1 cellular context compared by ENCODE assay signal in the genomic region with DNA sequence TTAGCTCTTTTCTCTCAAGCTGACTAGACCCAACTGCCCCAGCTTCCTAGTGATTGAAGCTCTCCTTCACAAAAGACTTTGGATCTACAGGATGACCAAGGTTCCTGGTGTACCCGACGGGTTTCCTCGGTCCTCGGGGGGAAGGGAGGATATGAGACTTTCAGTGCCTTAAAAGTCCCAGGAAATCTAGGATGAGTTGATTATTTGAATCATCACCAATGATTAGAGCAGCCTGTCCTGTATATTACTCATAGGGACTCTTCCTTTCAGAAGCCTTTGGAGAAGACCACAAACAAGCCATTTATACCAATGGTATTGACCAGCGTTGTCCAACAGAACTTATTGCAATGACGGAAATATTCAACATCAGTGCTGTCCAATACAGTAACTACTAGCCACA.
TF ChIP-seq lines count a peak whose summit lies in the region.

No MANE protein-coding gene starts in this region.

TF ChIP-seq in IMR-90, 13 proteins besides CTCF, POLR2A, EP300 and RAD21:
- no peak for TF ChIP-seq RFX5 (IDR thresholded peaks at IDR 0.05; ENCODE audit: low read depth, low read length)
- no peak for TF ChIP-seq BHLHE40 (IDR thresholded peaks at IDR 0.05; ENCODE audit: low read depth, low read length)
- no peak for TF ChIP-seq MXI1 (IDR thresholded peaks at IDR 0.05; ENCODE audit: borderline replicate concordance, low read depth, low read length)
- TF ChIP-seq RCOR1 (IDR thresholded peaks at IDR 0.05; ENCODE audit: insufficient replicate concordance, low read length), result no peak
- TF ChIP-seq, protein P1, sequence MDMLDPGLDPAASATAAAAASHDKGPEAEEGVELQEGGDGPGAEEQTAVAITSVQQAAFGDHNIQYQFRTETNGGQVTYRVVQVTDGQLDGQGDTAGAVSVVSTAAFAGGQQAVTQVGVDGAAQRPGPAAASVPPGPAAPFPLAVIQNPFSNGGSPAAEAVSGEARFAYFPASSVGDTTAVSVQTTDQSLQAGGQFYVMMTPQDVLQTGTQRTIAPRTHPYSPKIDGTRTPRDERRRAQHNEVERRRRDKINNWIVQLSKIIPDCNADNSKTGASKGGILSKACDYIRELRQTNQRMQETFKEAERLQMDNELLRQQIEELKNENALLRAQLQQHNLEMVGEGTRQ (IDR thresholded peaks at IDR 0.05; ENCODE audit: low read depth, low read length), result no peak
- TF ChIP-seq NFE2L2 (IDR thresholded peaks at IDR 0.05; ENCODE audit: low read depth, low read length), result no peak
- TF ChIP-seq MAZ (IDR thresholded peaks at IDR 0.05; ENCODE audit: borderline replicate concordance, low read depth, low read length), result no peak
- TF ChIP-seq SMC3 (IDR thresholded peaks at IDR 0.05; ENCODE audit: low read depth, low read length), result no peak
- no peak for TF ChIP-seq CEBPB (IDR thresholded peaks at IDR 0.05; ENCODE audit: low read depth, low read length)
- no peak for TF ChIP-seq FOS (IDR thresholded peaks at IDR 0.05; ENCODE audit: low read depth, low read length)
- no peak for TF ChIP-seq MAFK (IDR thresholded peaks at IDR 0.05; ENCODE audit: low read depth, low read length)
- TF ChIP-seq CHD1 (IDR thresholded peaks at IDR 0.05; ENCODE audit: low read depth, low read length), result no peak
- TF ChIP-seq ELK1 (IDR thresholded peaks at IDR 0.05; ENCODE audit: borderline replicate concordance, low read depth, low read length), result no peak
